In genomic region chr6:40668203-40668602, GRCh38 we compare ENCODE assay signal across 25 cellular contexts.
"Had no signal": no experiment of that assay in that cellular context is flagged by ENCODE, and none has a peak within 500 bp of the region (broad histone marks: within the 10 kb centered on the region; RNA-seq: fewer than 3 reads in every experiment).

No MANE protein-coding gene starts in this region.

- H3K9ac ChIP-seq: neural progenitor cell, parathyroid adenoma had no signal

- H3K4me2 ChIP-seq: neural progenitor cell, smooth muscle cell had no signal

- H3K4me1 Mint-ChIP-seq: memory B cell; mesothelial cell of epicardium; naive B cell; neural progenitor cell; stimulated activated effector memory CD8-positive, alpha-beta T cell treated with anti-CD3 and anti-CD28 coated beads, Interleukin-12 subunit alpha, Interleukin-12 subunit beta, amount 100 ng/mL, for 72 hours had no signal

- H3K27me3 ChIP-seq: gastrocnemius medialis, neural progenitor cell, right lobe of liver, stomach, thyroid gland, vagina had no signal

- DNase-seq: cortex of kidney; effector memory CD8-positive, alpha-beta T cell; foreskin fibroblast; gastrocnemius medialis; head of caudate nucleus; kidney; mucosa of descending colon; naive B cell; right lobe of liver; stimulated activated CD4-positive, alpha-beta T cell treated with anti-CD3 and anti-CD28 coated beads, Interleukin-2, amount 100 ng/mL, for 24 hours; stimulated activated CD4-positive, alpha-beta T cell treated with anti-CD3 and anti-CD28 coated beads, Interleukin-4, amount 100 ng/mL, for 24 hours; stimulated activated naive CD4-positive, alpha-beta T cell treated with Interleukin-2 at 50 U/mL for 16 hours; stomach; thyroid gland; trophoblast cell had no signal

- H3K4me1 ChIP-seq: neural progenitor cell, parathyroid adenoma, right lobe of liver, stomach, thyroid gland, vagina had no signal

- H3K36me3 ChIP-seq: gastrocnemius medialis, neural progenitor cell, right lobe of liver, stomach, thyroid gland, vagina had no signal

- H3K4me3 ChIP-seq: gastrocnemius medialis, lung, mucosa of descending colon, neural progenitor cell, right lobe of liver, smooth muscle cell, stomach, thyroid gland, vagina had no signal

- H3K79me2 ChIP-seq: parathyroid adenoma had no signal

- H3K27ac Mint-ChIP-seq: effector memory CD8-positive, alpha-beta T cell; memory B cell; mesothelial cell of epicardium; naive B cell; natural killer cell treated with Interleukin-12 subunit alpha and Interleukin-12 subunit beta and Interleukin-15 and Interleukin-18, amount 100 ng/mL, for 72 hours; neural progenitor cell; progenitor cell of endocrine pancreas; stimulated activated effector memory CD8-positive, alpha-beta T cell treated with anti-CD3 and anti-CD28 coated beads, Interleukin-12 subunit alpha, Interleukin-12 subunit beta, amount 100 ng/mL, for 72 hours had no signal

- H3K4me3 Mint-ChIP-seq: effector memory CD8-positive, alpha-beta T cell; memory B cell; mesothelial cell of epicardium; naive B cell; natural killer cell treated with Interleukin-12 subunit alpha and Interleukin-12 subunit beta and Interleukin-15 and Interleukin-18, amount 100 ng/mL, for 72 hours; neural progenitor cell; stimulated activated effector memory CD8-positive, alpha-beta T cell treated with anti-CD3 and anti-CD28 coated beads, Interleukin-12 subunit alpha, Interleukin-12 subunit beta, amount 100 ng/mL, for 72 hours had no signal

- H3K27me3 Mint-ChIP-seq: progenitor cell of endocrine pancreas had no signal

- H3K9me3 ChIP-seq: thyroid gland had no signal

- H3K36me3 Mint-ChIP-seq: memory B cell; mesothelial cell of epicardium; neural progenitor cell; stimulated activated effector memory CD8-positive, alpha-beta T cell treated with anti-CD3 and anti-CD28 coated beads, Interleukin-12 subunit alpha, Interleukin-12 subunit beta, amount 100 ng/mL, for 72 hours had no signal

- H3K27ac ChIP-seq: gastrocnemius medialis, neural progenitor cell, parathyroid adenoma, right lobe of liver, stomach, thyroid gland, vagina had no signal

- H2AFZ ChIP-seq: neural progenitor cell, parathyroid adenoma had no signal
